In the genomic region with DNA sequence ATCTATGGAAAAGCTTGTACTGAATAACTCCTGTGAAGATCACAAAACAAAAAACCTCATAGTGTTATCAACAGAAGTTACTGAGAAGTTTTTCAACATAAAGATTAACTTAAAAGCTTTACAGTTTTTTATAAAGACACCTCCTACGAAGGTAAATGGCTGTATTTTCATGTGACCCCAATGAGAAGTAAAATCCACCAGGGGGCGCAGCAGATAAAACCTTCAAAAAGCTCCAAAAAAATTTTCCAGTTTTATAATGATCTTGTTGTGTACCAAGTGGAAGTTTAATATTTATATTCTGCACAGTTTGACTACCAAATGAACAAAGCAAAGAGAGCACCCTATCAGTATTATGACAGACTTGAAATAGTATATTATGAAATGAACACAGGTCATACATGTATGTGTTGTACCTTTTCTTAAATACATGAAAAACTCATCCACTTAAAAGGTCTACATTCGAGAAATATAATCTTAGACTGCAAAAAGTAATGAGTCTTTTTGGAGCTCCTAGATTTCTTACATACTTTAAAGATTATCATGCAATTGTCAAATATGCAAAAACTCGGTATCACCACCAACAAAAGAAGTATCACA, we compare ENCODE assay signal across 8 cellular contexts. TPM values are rescaled to one million over a fixed set of nuclear protein-coding genes. Genes with fewer than 3 reads are reported as not detected.
DNase-seq lines count a peak whose midpoint lies in the region; ATAC-seq and TF ChIP-seq lines count a peak whose summit lies in the region.

No MANE protein-coding gene starts in this region.

- no TSS peak for BruUV-seq in Calu3 (replicated peaks; lab: Mats Ljungman, UMichigan)

- POLR2A ChIA-PET in T-cell (lab: Charles Lee), result interaction anchor here (0.6 to 1.0 kb wide), 4 partner anchors 16 to 63 kb away, joined by 3 to 4 read pairs (median 3); a partner anchor contains a TSS

- ATAC-seq in T-cell (replicated peaks in 1 of 4) (peak in 1 of 4 experiments; percentile 22), HG03025 (IDR thresholded peaks at IDR 0.05; ENCODE audit: low FRiP score, unreplicated experiment) (no peak)

- no peak overlapping the region for H3K4me3 ChIP-seq in AG10803 (ENCODE audit: low read length)
- no peak overlapping the region for H3K4me3 ChIP-seq in HFF-Myc (replicated peaks; ENCODE audit: low read depth, low read length)

- H3K4me3 Mint-ChIP-seq in T-cell (no peak overlapping the region), neural crest cell (no peak overlapping the region), Calu3 (ENCODE audit: low read depth, unreplicated experiment) (no peak overlapping the region)

- intact Hi-C loops in Calu3 (cut with micrococcal nuclease; ENCODE audit: unreplicated experiment), result no loop called here

- H3K36me3 Mint-ChIP-seq in T-cell, result no peaks in the 10 kb centered on the region
- H3K36me3 Mint-ChIP-seq in neural crest cell (ENCODE audit: low read depth), result no peaks in the 10 kb centered on the region
- no peaks in the 10 kb centered on the region for H3K36me3 Mint-ChIP-seq in Calu3 (ENCODE audit: insufficient read depth, unreplicated experiment)

- H3K9me3 Mint-ChIP-seq in T-cell (no peaks in the 10 kb centered on the region), neural crest cell (no peaks in the 10 kb centered on the region), Calu3 (ENCODE audit: low read depth, unreplicated experiment) (no peaks in the 10 kb centered on the region)

- no peaks in the 10 kb centered on the region for H3K27me3 Mint-ChIP-seq in T-cell
- no peaks in the 10 kb centered on the region for H3K27me3 Mint-ChIP-seq in neural crest cell (ENCODE audit: low read depth)
- H3K27me3 Mint-ChIP-seq in Calu3 (ENCODE audit: unreplicated experiment), result no peaks in the 10 kb centered on the region

- TF ChIP-seq CTCF in AG10803 (conservative IDR thresholded peaks at IDR 0.05; ENCODE audit: low read length) (peak; percentile 73), HFF-Myc (IDR thresholded peaks at IDR 0.05; ENCODE audit: low read depth, low read length, missing control alignments) (peak; percentile 35), neural crest cell (conservative IDR thresholded peaks at IDR 0.05) (peak; percentile 69), Calu3 (IDR thresholded peaks at IDR 0.05; ENCODE audit: unreplicated experiment) (no peak)

- CTCF ChIA-PET in T-cell (lab: Charles Lee) (interaction anchor here (0.6 to 3.9 kb wide), 38 partner anchors 9 to 651 kb away, joined by 3 to 48 read pairs (median 6); a partner anchor contains a TSS), Calu3 (lab: Charles Lee) (no interaction called here)

- H3K27ac Mint-ChIP-seq in T-cell, result peak overlapping the region in 1 of 2 donors; percentile 56
- H3K27ac Mint-ChIP-seq in neural crest cell (ENCODE audit: unreplicated experiment), result no peak overlapping the region
- H3K27ac Mint-ChIP-seq in Calu3 (ENCODE audit: unreplicated experiment), result no peak overlapping the region

- DNase-seq in AG10803 (ENCODE audit: low read depth) (peak; percentile 55), HFF-Myc (ENCODE audit: extremely low read depth, low read depth) (no peak), T-cell (peak in 24 of 34 experiments; percentile 6 to 75 (median 46)), neural crest cell (ENCODE audit: low read depth, low spot score) (no peak), AML-193 (lab: John Stamatoyannopoulos, UW) (no peak), Calu3 (no peak)
- peak; percentile 26 for DNase-seq in effector CD8-positive, alpha-beta T cell (lab: John Stamatoyannopoulos, UW)

- H3K4me1 Mint-ChIP-seq in T-cell, result peaks cover 65 to 67% (median 66%) of the 10 kb centered on the region in 3 donors
- no peaks in the 10 kb centered on the region for H3K4me1 Mint-ChIP-seq in neural crest cell
- peaks cover 20% of the 10 kb centered on the region for H3K4me1 Mint-ChIP-seq in Calu3 (ENCODE audit: low read depth, unreplicated experiment)

RNA-seq across cellular contexts. Expression of a gene that starts 38.5 kb away (rescaled TPM):
- total RNA-seq in T-cell, result 10 to 100 TPM in 4 of 5 donors, 1 to 10 TPM in 1; 9.9 to 26.5 (median 13.1) TPM
- 20.3 and 20.8 TPM in 2 replicates for total RNA-seq in neural crest cell
- total RNA-seq in Calu3 (2022), result 23.6 and 24.3 TPM in 2 replicates

RNA-seq across cellular contexts. Expression of a gene that starts 56.1 kb away (rescaled TPM):
- total RNA-seq in T-cell (10 to 100 TPM; 53.2 to 65.0 (median 57.7) TPM), neural crest cell (56.4 TPM in 2 replicates), Calu3 (2022) (63.4 TPM in 2 replicates)

Comparison
In these comparisons a context has a peak if more than half of its experiments do, and no peak if none do; other contexts are left out.
1. DNase-seq: peak in AG10803 (single experiment), T-cell (24 of 34) and effector CD8-positive, alpha-beta T cell (single experiment); none in HFF-Myc (single experiment), neural crest cell (single experiment), AML-193 (0 of 2) and Calu3 (single experiment).